ENCODE assay signal across 16 cellular contexts in genomic region chr5:154861946-154862345, GRCh38. TPM values are rescaled to one million over a fixed set of nuclear protein-coding genes. Genes with fewer than 3 reads are reported as not detected.
DNase-seq lines count a peak whose midpoint lies in the region; ATAC-seq and TF ChIP-seq lines count a peak whose summit lies in the region.
"Had no signal": no experiment of that assay in that cellular context is flagged by ENCODE, and none has a peak within 500 bp of the region (broad histone marks: within the 10 kb centered on the region; RNA-seq: fewer than 3 reads in every experiment).

No MANE protein-coding gene starts in this region.

- POLR2A ChIA-PET in activated CD4-positive, alpha-beta T cell treated with anti-CD3 and anti-CD28 coated beads for 36 hours (lab: Charles Lee), result no interaction called here

- H3K4me3 ChIP-seq in adrenal gland (peak overlapping the region in 1 of 4 donors; percentile 88), tibial artery (peak overlapping the region in 1 of 2 donors; percentile 85)
- H3K4me3 ChIP-seq: ascending aorta, colonic mucosa, GM23338 had no signal

- H3K36me3 Mint-ChIP-seq in activated CD4-positive, alpha-beta T cell treated with anti-CD3 and anti-CD28 coated beads for 36 hours (ENCODE audit: low read depth), result peaks cover 64% of the 10 kb centered on the region
- H3K36me3 Mint-ChIP-seq in IgD-negative memory B cell (peaks cover 5% of the 10 kb centered on the region), neural crest cell (ENCODE audit: low read depth) (peaks cover 13% of the 10 kb centered on the region)

- H3K4me1 Mint-ChIP-seq in activated CD4-positive, alpha-beta T cell treated with anti-CD3 and anti-CD28 coated beads for 36 hours, result peaks cover 59% of the 10 kb centered on the region
- H3K4me1 Mint-ChIP-seq in IgD-negative memory B cell, result peaks cover 28 to 47% (median 34%) of the 10 kb centered on the region in 3 donors
- H3K4me1 Mint-ChIP-seq in neural crest cell, result peaks cover 28% of the 10 kb centered on the region

- TF ChIP-seq POLR2A in adrenal gland (IDR thresholded peaks at IDR 0.05), result peak in 1 of 2 donors; percentile 7

- peak overlapping the region; percentile 47 for H3K27ac Mint-ChIP-seq in activated CD4-positive, alpha-beta T cell treated with anti-CD3 and anti-CD28 coated beads for 36 hours
- peak overlapping the region in 2 of 3 donors; percentile 34 to 99 for H3K27ac Mint-ChIP-seq in IgD-negative memory B cell
- H3K27ac Mint-ChIP-seq in neural crest cell (ENCODE audit: unreplicated experiment), result peak overlapping the region; percentile 40
- H3K27ac Mint-ChIP-seq: GM23338 had no signal

- no peaks in the 10 kb centered on the region for H3K9me3 Mint-ChIP-seq in activated CD4-positive, alpha-beta T cell treated with anti-CD3 and anti-CD28 coated beads for 36 hours (ENCODE audit: low read depth)
- H3K9me3 Mint-ChIP-seq in IgD-negative memory B cell (no peaks in the 10 kb centered on the region), neural crest cell (no peaks in the 10 kb centered on the region)
- H3K9me3 Mint-ChIP-seq: GM23338 had no signal

- no peak overlapping the region for H3K4me3 Mint-ChIP-seq in activated CD4-positive, alpha-beta T cell treated with anti-CD3 and anti-CD28 coated beads for 36 hours
- peak overlapping the region; percentile 12 to 79 (median 34) for H3K4me3 Mint-ChIP-seq in IgD-negative memory B cell
- peak overlapping the region; percentile 52 for H3K4me3 Mint-ChIP-seq in neural crest cell
- H3K4me3 Mint-ChIP-seq: GM23338 had no signal

- no peaks in the 10 kb centered on the region for H3K9me3 ChIP-seq in adrenal gland (replicated peaks in 1 of 3)
- H3K9me3 ChIP-seq in tibial artery, result no peaks in the 10 kb centered on the region
- H3K9me3 ChIP-seq: ascending aorta, colonic mucosa had no signal

- H3K36me3 ChIP-seq in adrenal gland (replicated peaks in 1 of 2), result peaks cover 0 to 26% of the 10 kb centered on the region in 2 donors
- H3K36me3 ChIP-seq in tibial artery, result peaks cover 24 to 33% (median 29%) of the 10 kb centered on the region in 3 donors
- H3K36me3 ChIP-seq: colonic mucosa had no signal

- DNase-seq in activated CD4-positive, alpha-beta T cell treated with anti-CD3 and anti-CD28 coated beads for 36 hours, result no peak
- no peak for DNase-seq in activated CD4-positive, alpha-beta T cell treated with anti-CD3 and anti-CD28 coated beads for 4 hours
- DNase-seq in adrenal gland (peak in 1 of 7 donors; percentile 40), neural crest cell (ENCODE audit: low read depth, low spot score) (no peak), tibial artery (no peak)
- DNase-seq: 8988T, colonic mucosa, COR-L47, erythroblast, glutamatergic neuron, SHP77 had no signal

- H3K27me3 Mint-ChIP-seq in activated CD4-positive, alpha-beta T cell treated with anti-CD3 and anti-CD28 coated beads for 36 hours, result no peaks in the 10 kb centered on the region
- H3K27me3 Mint-ChIP-seq in IgD-negative memory B cell, result no peaks in the 10 kb centered on the region
- H3K27me3 Mint-ChIP-seq in neural crest cell (ENCODE audit: low read depth), result no peaks in the 10 kb centered on the region

- H3K4me1 ChIP-seq in adrenal gland (replicated peaks in 1 of 2) (peaks cover 31 to 51% of the 10 kb centered on the region in 2 donors), tibial artery (peaks cover 0 to 46% (median 18%) of the 10 kb centered on the region in 4 donors)

- CTCF ChIA-PET in activated CD4-positive, alpha-beta T cell treated with anti-CD3 and anti-CD28 coated beads for 36 hours (lab: Charles Lee), result no interaction called here

- H3K27me3 ChIP-seq in adrenal gland (no peaks in the 10 kb centered on the region), tibial artery (no peaks in the 10 kb centered on the region)
- H3K27me3 ChIP-seq: ascending aorta, colonic mucosa had no signal

- TF ChIP-seq CTCF in adrenal gland (IDR thresholded peaks at IDR 0.05) (no peak), neural crest cell (conservative IDR thresholded peaks at IDR 0.05) (no peak), tibial artery (IDR thresholded peaks at IDR 0.05) (no peak)

- no peak for ATAC-seq in activated CD4-positive, alpha-beta T cell treated with anti-CD3 and anti-CD28 coated beads for 36 hours
- ATAC-seq in GM18511 (IDR thresholded peaks at IDR 0.05; ENCODE audit: unreplicated experiment), result no peak
- ATAC-seq in GM18873 (IDR thresholded peaks at IDR 0.05; ENCODE audit: low FRiP score, unreplicated experiment), result no peak
- ATAC-seq: GM23338 had no signal

- H3K27ac ChIP-seq in adrenal gland (peak overlapping the region in 4 of 5 donors; percentile 9 to 100 (median 99)), tibial artery (no peak overlapping the region)
- H3K27ac ChIP-seq: ascending aorta, colonic mucosa had no signal

- intact Hi-C loops in activated CD4-positive, alpha-beta T cell treated with anti-CD3 and anti-CD28 coated beads for 36 hours (cut with DNase I, micrococcal nuclease), result no loop called here
- intact Hi-C loops in adrenal gland (cut with DNase I) (loop anchor here in 1 of 2 donors (10.0 kb wide), 1 partner anchor 73 kb away; the partner anchor contains the start of gene GEMIN5), tibial artery (cut with DNase I; ENCODE audit: low total_unique reads) (no loop called here)

- WGBS in adrenal gland, 4 donors, result 45 to 60% (median 47%) methylated on average over 8 of the region's 8 CpGs

RNA-seq across cellular contexts. Expression of gene CNOT8, which starts 3.5 kb away (rescaled TPM):
- total RNA-seq in activated CD4-positive, alpha-beta T cell treated with anti-CD3 and anti-CD28 coated beads for 36 hours, result 10 to 100 TPM; 61.8 to 78.1 TPM
- polyA plus RNA-seq in IgD-negative memory B cell (143 TPM), adrenal gland (10 to 100 TPM; 25.6 to 64.0 (median 47.9) TPM)
- total RNA-seq in adrenal gland (100 to 1,000 TPM in 2 of 8 donors, 10 to 100 TPM in 6; 49.8 to 109 (median 71.4) TPM), neural crest cell (51.9 and 53.1 TPM in 2 replicates)

RNA-seq across cellular contexts. Expression of gene FAXDC2, which starts 11.5 kb away (rescaled TPM):
- total RNA-seq in activated CD4-positive, alpha-beta T cell treated with anti-CD3 and anti-CD28 coated beads for 36 hours, result under 1 TPM in 1 of 2 experiments, not detected in 1; 0.14 TPM
- 0.90 TPM for polyA plus RNA-seq in IgD-negative memory B cell
- total RNA-seq in adrenal gland, result 10 to 100 TPM; 20.0 to 86.2 (median 52.2) TPM
- 10 to 100 TPM; 12.2 to 38.5 (median 21.7) TPM for polyA plus RNA-seq in adrenal gland
- total RNA-seq in neural crest cell, result 2.7 and 2.9 TPM in 2 replicates

Comparison
In these comparisons a context has a peak if more than half of its experiments do, and no peak if none do; other contexts are left out.
1. H3K27ac ChIP-seq: peak in adrenal gland (4 of 5); none in tibial artery (0 of 2).
2. Peak in every context shown above with its lines, with median percentiles within 50 percentile points of each other: H3K27ac Mint-ChIP-seq.